ENCODE assay signal across 17 cellular contexts in the genomic region with DNA sequence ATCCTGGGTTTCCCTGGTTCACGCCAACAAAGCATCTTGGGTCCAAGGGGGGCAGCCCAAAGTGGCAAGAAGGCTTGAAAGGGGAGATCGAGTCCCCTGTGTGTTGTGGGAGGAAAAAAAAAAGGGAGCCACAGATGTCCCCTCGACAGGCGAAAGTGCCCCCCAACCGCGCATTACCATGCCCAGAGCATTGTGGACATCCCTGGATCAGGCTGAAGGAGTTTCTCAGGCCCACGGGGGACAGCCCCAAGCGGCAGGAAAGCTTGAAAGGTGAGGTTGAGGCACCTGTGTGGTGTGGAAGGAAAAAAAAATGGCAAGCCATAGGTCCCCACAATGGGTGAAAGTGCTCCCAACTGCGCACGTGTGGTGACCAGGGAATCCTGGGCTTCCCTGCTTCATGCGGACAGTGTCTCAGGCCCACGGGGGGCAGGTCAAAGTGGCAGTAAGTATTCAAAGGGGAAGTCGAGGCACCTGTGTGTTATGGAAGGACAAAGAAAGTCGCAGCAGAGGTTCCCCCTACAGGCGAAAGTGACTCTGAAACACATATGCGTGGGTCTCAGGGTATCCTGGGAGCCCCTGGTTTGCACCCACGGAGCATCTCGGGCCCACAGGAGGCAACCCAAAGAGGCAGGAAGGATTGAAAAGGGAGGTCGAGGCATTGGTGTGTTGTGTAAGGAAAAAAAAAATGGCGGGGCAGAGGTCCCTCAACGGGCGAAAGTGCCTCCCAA.
A peak's percentile ranks its signal among the peaks of the same experiment; 100 is the strongest.
DNase-seq lines count a peak whose midpoint lies in the region; ATAC-seq and TF ChIP-seq lines count a peak whose summit lies in the region.
"Had no signal": no experiment of that assay in that cellular context is flagged by ENCODE, and none has a peak within 500 bp of the region (broad histone marks: within the 10 kb centered on the region; RNA-seq: fewer than 3 reads in every experiment).

No MANE protein-coding gene starts in this region.

- H3K9ac ChIP-seq in colonic mucosa (ENCODE audit: low read depth in 2 of 2, low read length in 2 of 2): no peak overlapping the region
- H3K9ac ChIP-seq: BLaER1 treated with 17β-estradiol and CSF1 and Interleukin-3, amounts not matched to agents 10 nM and 100 nM had no signal

- no peak overlapping the region for H3K27ac Mint-ChIP-seq in progenitor cell of endocrine pancreas
- H3K27ac Mint-ChIP-seq: CD8-positive, alpha-beta memory T cell; H9 had no signal

- 63 to 66% methylated on average over 22 of the region's 22 CpGs for WGBS in heart right ventricle, 2 donors
- 69% methylated on average over 22 of the region's 22 CpGs for WGBS in esophagus muscularis mucosa

- H3K36me3 ChIP-seq in heart right ventricle (no peaks in the 10 kb centered on the region), esophagus muscularis mucosa (no peaks in the 10 kb centered on the region), colonic mucosa (no peaks in the 10 kb centered on the region)
- H3K36me3 ChIP-seq: BLaER1 treated with 17β-estradiol and CSF1 and Interleukin-3, amounts not matched to agents 10 nM and 100 nM had no signal

- H3K27me3 ChIP-seq in heart right ventricle (peaks cover 0 to 11% (median 0%) of the 10 kb centered on the region in 7 donors), esophagus muscularis mucosa (peaks cover 0 to 21% (median 0%) of the 10 kb centered on the region in 4 donors), colonic mucosa (no peaks in the 10 kb centered on the region)
- H3K27me3 ChIP-seq: BLaER1 treated with 17β-estradiol and CSF1 and Interleukin-3, amounts not matched to agents 10 nM and 100 nM had no signal

- no peak overlapping the region for H3K4me3 Mint-ChIP-seq in progenitor cell of endocrine pancreas (ENCODE audit: low read depth)
- H3K4me3 Mint-ChIP-seq: CD8-positive, alpha-beta memory T cell; H9 had no signal

- TF ChIP-seq CTCF in heart right ventricle (IDR thresholded peaks at IDR 0.05) (no peak), esophagus muscularis mucosa (IDR thresholded peaks at IDR 0.05) (no peak), progenitor cell of endocrine pancreas (IDR thresholded peaks at IDR 0.05; ENCODE audit: unreplicated experiment) (no peak), colonic mucosa (IDR thresholded peaks at IDR 0.05) (no peak)

- no peaks in the 10 kb centered on the region for H3K4me1 ChIP-seq in heart right ventricle
- H3K4me1 ChIP-seq in esophagus muscularis mucosa: no peaks in the 10 kb centered on the region
- H3K4me1 ChIP-seq in colonic mucosa: no peaks in the 10 kb centered on the region
- H3K4me1 ChIP-seq: A549; BLaER1 treated with 17β-estradiol and CSF1 and Interleukin-3, amounts not matched to agents 10 nM and 100 nM had no signal

- H3K4me3 ChIP-seq in heart right ventricle (no peak overlapping the region), esophagus muscularis mucosa (no peak overlapping the region), colonic mucosa (no peak overlapping the region)
- H3K4me3 ChIP-seq: A549; BLaER1 treated with 17β-estradiol and CSF1 and Interleukin-3, amounts not matched to agents 10 nM and 100 nM; K562 had no signal

- H3K27ac ChIP-seq in heart right ventricle: no peak overlapping the region
- no peak overlapping the region for H3K27ac ChIP-seq in esophagus muscularis mucosa (replicated peaks in 1 of 4)
- H3K27ac ChIP-seq in colonic mucosa: no peak overlapping the region
- H3K27ac ChIP-seq: A549; BLaER1 treated with 17β-estradiol and CSF1 and Interleukin-3, amounts not matched to agents 10 nM and 100 nM had no signal

- H3K4me1 Mint-ChIP-seq in progenitor cell of endocrine pancreas (ENCODE audit: low read depth): no peaks in the 10 kb centered on the region
- H3K4me1 Mint-ChIP-seq: CD8-positive, alpha-beta memory T cell; H9 had no signal

- peaks cover 16% of the 10 kb centered on the region for H3K36me3 Mint-ChIP-seq in progenitor cell of endocrine pancreas (ENCODE audit: insufficient read depth)
- H3K36me3 Mint-ChIP-seq: CD8-positive, alpha-beta memory T cell had no signal

- no peak for ATAC-seq in heart right ventricle
- ATAC-seq: A549, K562 had no signal

- peaks cover 70% of the 10 kb centered on the region for H3K9me3 Mint-ChIP-seq in progenitor cell of endocrine pancreas (ENCODE audit: low read depth)

- DNase-seq in cardiac septum (ENCODE audit: low spot score) (peak; percentile 55), heart right ventricle (no peak), esophagus muscularis mucosa (ENCODE audit: extremely low spot score) (peak; percentile 64), progenitor cell of endocrine pancreas (ENCODE audit: low spot score, unreplicated experiment) (peak; percentile 8), colonic mucosa (no peak), SW480 (ENCODE audit: low spot score) (no peak), NCI-H2029 treated with DMSO at 0.1 percent for 48 hours (lab: John Stamatoyannopoulos, UW) (no peak)
- DNase-seq: CD8-positive, alpha-beta memory T cell; H9; NCI-H1092 treated with DMSO at 0.1 percent for 48 hours; NCI-H2227 treated with DMSO at 0.1 percent for 48 hours; NCI-H510A treated with DMSO at 0.1 percent for 48 hours; NCI-H82; SHP77 had no signal

- intact Hi-C loops in cardiac septum (cut with DNase I): no loop called here
- intact Hi-C loops in heart right ventricle (cut with DNase I): no loop called here
- intact Hi-C loops in esophagus muscularis mucosa (cut with DNase I): no loop called here
- intact Hi-C loops in colonic mucosa (cut with DNase I): no loop called here

- H3K27me3 Mint-ChIP-seq in progenitor cell of endocrine pancreas: no peaks in the 10 kb centered on the region

- no peak for TF ChIP-seq EP300 in esophagus muscularis mucosa (IDR thresholded peaks at IDR 0.05)

- no peak for TF ChIP-seq POLR2A in esophagus muscularis mucosa (IDR thresholded peaks at IDR 0.05; ENCODE audit: low read depth)

- H3K9me3 ChIP-seq in heart right ventricle: peaks cover 0 to 99% (median 29%) of the 10 kb centered on the region in 11 donors
- H3K9me3 ChIP-seq in esophagus muscularis mucosa: peaks cover 0 to 100% (median 79%) of the 10 kb centered on the region in 4 donors
- H3K9me3 ChIP-seq in colonic mucosa: no peaks in the 10 kb centered on the region

Comparison
In these comparisons a context has a peak if more than half of its experiments do, and no peak if none do; other contexts are left out.
1. DNase-seq: peak in cardiac septum (single experiment), esophagus muscularis mucosa (single experiment) and progenitor cell of endocrine pancreas (single experiment); none in heart right ventricle (0 of 2), colonic mucosa (single experiment), SW480 (single experiment) and NCI-H2029 treated with DMSO at 0.1 percent for 48 hours (single experiment).